ENCODE assay signal across 9 cellular contexts in the genomic region with DNA sequence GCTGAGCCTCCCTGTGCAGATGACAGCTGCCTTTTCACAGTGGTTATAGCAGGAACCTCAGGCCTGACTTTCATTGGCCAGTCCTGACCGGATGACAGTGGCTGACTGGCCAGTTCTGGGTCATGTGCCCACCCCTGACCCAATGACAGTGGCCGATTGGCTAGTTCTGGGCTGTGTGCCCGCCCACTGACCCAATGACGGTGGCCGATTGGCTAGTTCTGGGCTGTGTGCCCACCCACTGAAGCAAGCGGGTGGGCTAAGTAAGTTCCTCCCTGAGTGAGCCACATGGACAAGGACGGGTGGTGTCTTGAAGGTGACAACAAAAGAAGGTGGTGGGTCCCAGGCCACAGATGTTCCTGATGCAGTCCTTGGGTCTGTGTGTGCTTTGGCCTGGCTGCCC. TPM values are rescaled to one million over a fixed set of nuclear protein-coding genes. Genes with fewer than 3 reads are reported as not detected.
DNase-seq lines count a peak whose midpoint lies in the region; ATAC-seq, FAIRE-seq and TF ChIP-seq lines count a peak whose summit lies in the region.
"Had no signal": no experiment of that assay in that cellular context is flagged by ENCODE, and none has a peak within 500 bp of the region (broad histone marks: within the 10 kb centered on the region; RNA-seq: fewer than 3 reads in every experiment).

No MANE protein-coding gene starts in this region.

- no peak overlapping the region for H4K8ac ChIP-seq in neuronal stem cell (ENCODE audit: low read depth, low read length)

- no peak overlapping the region for H3K4me3 ChIP-seq in SK-N-SH (ENCODE audit: low read depth in 2 of 2, low read length in 1 of 2)
- no peak overlapping the region for H3K4me3 ChIP-seq in right cardiac atrium (ENCODE audit: low read length)
- no peak overlapping the region for H3K4me3 ChIP-seq in neuronal stem cell (ENCODE audit: low read length in 2 of 2)

- no peak overlapping the region for H2BK15ac ChIP-seq in neuronal stem cell (ENCODE audit: low read length)

- no peak for TF ChIP-seq EP300 in SK-N-SH (IDR thresholded peaks at IDR 0.05; ENCODE audit: borderline replicate concordance in 1 of 2, low read depth in 1 of 2, low read length in 1 of 2)

- H3K14ac ChIP-seq in neuronal stem cell (ENCODE audit: low read length): no peak overlapping the region

- DNase-seq in ACHN (peak; percentile 42), GDM1 (lab: John Stamatoyannopoulos, UW) (peak; percentile 60), SK-N-SH (peak; percentile 93), right cardiac atrium (peak; percentile 49 to 82 (median 78)), neuronal stem cell (ENCODE audit: low spot score) (no peak), D721Med (ENCODE audit: insufficient read length, low spot score) (no peak)

- H3K9me3 ChIP-seq in SK-N-SH: no peaks in the 10 kb centered on the region
- no peaks in the 10 kb centered on the region for H3K9me3 ChIP-seq in right cardiac atrium (ENCODE audit: control insufficient read depth, low read length)
- no peaks in the 10 kb centered on the region for H3K9me3 ChIP-seq in neuronal stem cell (replicated peaks in 1 of 2; ENCODE audit: control insufficient read depth in 2 of 2, insufficient read depth in 1 of 2, low read depth in 1 of 2, low read length in 2 of 2)

- no peak overlapping the region for H4K91ac ChIP-seq in neuronal stem cell (ENCODE audit: low read depth, low read length, poor library complexity)

- H3K9ac ChIP-seq in SK-N-SH: no peak overlapping the region
- no peak overlapping the region for H3K9ac ChIP-seq in neuronal stem cell (ENCODE audit: low read depth, low read length, poor library complexity)

- no peak overlapping the region for H3K4ac ChIP-seq in neuronal stem cell (ENCODE audit: low read length)

- peaks cover 9% of the 10 kb centered on the region; the same call in 1 of the 2 replicates for H3K79me2 ChIP-seq in SK-N-SH (ENCODE audit: insufficient read depth)

- peaks cover 0 to 6% of the 10 kb centered on the region in 2 experiments; a peak in 1 of 4 replicates for H3K4me1 ChIP-seq in SK-N-SH (ENCODE audit: control insufficient read depth in 1 of 2, insufficient read depth in 2 of 2, low read depth in 1 of 2, low read length in 1 of 2)
- no peaks in the 10 kb centered on the region for H3K4me1 ChIP-seq in right cardiac atrium (ENCODE audit: control insufficient read depth, insufficient read depth, low read length)
- H3K4me1 ChIP-seq in neuronal stem cell (ENCODE audit: control insufficient read depth in 2 of 2, insufficient read depth in 1 of 2, low read depth in 1 of 2, low read length in 2 of 2): peaks cover 0 to 2% of the 10 kb centered on the region in 2 donors

- H3K27ac ChIP-seq in SK-N-SH (ENCODE audit: low read depth in 2 of 2, low read length in 1 of 2) (no peak overlapping the region), right cardiac atrium (ENCODE audit: low read length) (no peak overlapping the region), neuronal stem cell (replicated peaks; ENCODE audit: low read length) (no peak overlapping the region)
- H3K27ac ChIP-seq: VCaP had no signal

- TF ChIP-seq RAD21 in SK-N-SH (IDR thresholded peaks at IDR 0.05; ENCODE audit: low read length): no peak

- no peaks in the 10 kb centered on the region for H4K20me1 ChIP-seq in SK-N-SH (ENCODE audit: insufficient read depth)

- CTCF ChIA-PET in SK-N-SH (lab: Yijun Ruan, JAX): interaction anchor here (0.6 to 2.0 kb wide), 2 partner anchors 9 to 40 kb away, joined by 3 to 6 read pairs; no protein-coding TSS in a partner anchor

- intact Hi-C loops in right cardiac atrium (cut with DNase I): no loop called here

- H2BK12ac ChIP-seq in neuronal stem cell (ENCODE audit: low read length): no peak overlapping the region

- in situ Hi-C loops in ACHN (cut with HindIII; ENCODE audit: low pct_ligation_motif_present, low pct_unique_long_range_greater_than_20kb, low sequenced_read_pairs): no loop called here

- no peaks in the 10 kb centered on the region for H3K27me3 ChIP-seq in SK-N-SH (ENCODE audit: insufficient read depth)
- no peaks in the 10 kb centered on the region for H3K27me3 ChIP-seq in right cardiac atrium (ENCODE audit: control insufficient read depth, insufficient read depth)
- H3K27me3 ChIP-seq in neuronal stem cell (ENCODE audit: control insufficient read depth in 3 of 3, insufficient read depth in 3 of 3, low read depth in 1 of 3, low read length in 3 of 3): no peaks in the 10 kb centered on the region

- H2BK5ac ChIP-seq in neuronal stem cell (ENCODE audit: low read length): no peak overlapping the region

- POLR2A ChIA-PET in SK-N-SH (lab: Yijun Ruan, JAX): no interaction called here

- H2AK5ac ChIP-seq in neuronal stem cell (ENCODE audit: low read depth, low read length): no peak overlapping the region

- H3F3A ChIP-seq in SK-N-SH (replicated peaks; ENCODE audit: insufficient read depth): no peaks in the 10 kb centered on the region

- FAIRE-seq in D721Med (lab: Jason Lieb, UNC): no peak

- H3K4me2 ChIP-seq in SK-N-SH: no peak overlapping the region
- H3K4me2 ChIP-seq in neuronal stem cell (ENCODE audit: insufficient read depth, low read length, poor library complexity, severe bottlenecking): no peak overlapping the region

- no peak overlapping the region for H2AFZ ChIP-seq in SK-N-SH (ENCODE audit: low read depth)
- H2AFZ ChIP-seq in neuronal stem cell (ENCODE audit: low read length): no peak overlapping the region

- WGBS in SK-N-SH (ENCODE audit: low lambda C conversion rate): 51% methylated on average over 3 of the region's 7 CpGs
- 88% methylated on average over 7 of the region's 7 CpGs for WGBS in right cardiac atrium
- no CpG with 5 or more reads among the region's 7 CpGs for WGBS in neuronal stem cell (ENCODE audit: extremely low coverage in 2 of 2, insufficient read length in 2 of 2, insufficient replicate concordance in 1 of 2), 2 donors

- H3K18ac ChIP-seq in neuronal stem cell (ENCODE audit: low read length): no peak overlapping the region

- no peak overlapping the region for H2BK120ac ChIP-seq in neuronal stem cell (ENCODE audit: low read depth, low read length)

- H3K23ac ChIP-seq in neuronal stem cell (ENCODE audit: low read depth, low read length, poor library complexity): no peak overlapping the region

- no peaks in the 10 kb centered on the region for H3K9me2 ChIP-seq in SK-N-SH

- ATAC-seq in right cardiac atrium (peak; percentile 61 to 66), GM19351 (IDR thresholded peaks at IDR 0.05; ENCODE audit: unreplicated experiment) (no peak), HG03442 (IDR thresholded peaks at IDR 0.05; ENCODE audit: unreplicated experiment) (no peak)

- TF ChIP-seq CTCF in SK-N-SH (IDR thresholded peaks at IDR 0.05) (no peak), D721Med (IDR thresholded peaks at IDR 0.05; ENCODE audit: insufficient read depth, missing control alignments) (no peak)

- H3K79me1 ChIP-seq in neuronal stem cell (ENCODE audit: low read depth, low read length): peaks cover 2% of the 10 kb centered on the region

- H3K36me3 ChIP-seq in SK-N-SH (replicated peaks in 1 of 2; ENCODE audit: control insufficient read depth in 1 of 2, insufficient read depth in 2 of 2, low read length in 1 of 2) (peaks cover 0 to 23% of the 10 kb centered on the region in 2 experiments), neuronal stem cell (replicated peaks in 1 of 2; ENCODE audit: control insufficient read depth in 2 of 2, insufficient read depth in 2 of 2, low read length in 2 of 2) (peaks cover 30 to 68% of the 10 kb centered on the region in 2 donors)

TF ChIP-seq in SK-N-SH, 30 proteins besides CTCF, POLR2A, EP300 and RAD21 (continues in another document):
- TF ChIP-seq SIN3A (IDR thresholded peaks at IDR 0.05; ENCODE audit: borderline replicate concordance, low read depth, low read length) (no peak), TEAD4 (IDR thresholded peaks at IDR 0.05; ENCODE audit: borderline replicate concordance, insufficient read depth) (no peak), NRF1 (IDR thresholded peaks at IDR 0.05; ENCODE audit: low read depth, low read length) (no peak), MEF2A (IDR thresholded peaks at IDR 0.05; ENCODE audit: borderline replicate concordance, low read depth) (no peak)
- TF ChIP-seq, protein P1, sequence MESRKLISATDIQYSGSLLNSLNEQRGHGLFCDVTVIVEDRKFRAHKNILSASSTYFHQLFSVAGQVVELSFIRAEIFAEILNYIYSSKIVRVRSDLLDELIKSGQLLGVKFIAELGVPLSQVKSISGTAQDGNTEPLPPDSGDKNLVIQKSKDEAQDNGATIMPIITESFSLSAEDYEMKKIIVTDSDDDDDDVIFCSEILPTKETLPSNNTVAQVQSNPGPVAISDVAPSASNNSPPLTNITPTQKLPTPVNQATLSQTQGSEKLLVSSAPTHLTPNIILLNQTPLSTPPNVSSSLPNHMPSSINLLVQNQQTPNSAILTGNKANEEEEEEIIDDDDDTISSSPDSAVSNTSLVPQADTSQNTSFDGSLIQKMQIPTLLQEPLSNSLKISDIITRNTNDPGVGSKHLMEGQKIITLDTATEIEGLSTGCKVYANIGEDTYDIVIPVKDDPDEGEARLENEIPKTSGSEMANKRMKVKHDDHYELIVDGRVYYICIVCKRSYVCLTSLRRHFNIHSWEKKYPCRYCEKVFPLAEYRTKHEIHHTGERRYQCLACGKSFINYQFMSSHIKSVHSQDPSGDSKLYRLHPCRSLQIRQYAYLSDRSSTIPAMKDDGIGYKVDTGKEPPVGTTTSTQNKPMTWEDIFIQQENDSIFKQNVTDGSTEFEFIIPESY (IDR thresholded peaks at IDR 0.05; ENCODE audit: borderline replicate concordance, low read depth): no peak

RNA-seq across cellular contexts. Expression of a gene that starts 9.5 kb away (rescaled TPM):
- 112 and 119 TPM in 2 replicates for polyA plus RNA-seq in SK-N-SH (2012; rRNA removed)
- 64.2 and 86.4 TPM in 2 replicates for polyA plus RNA-seq in SK-N-SH (2012; cell fraction: cytosol; rRNA removed)
- polyA plus RNA-seq in SK-N-SH (2012; cell fraction: nucleus; rRNA removed): 254 and 369 TPM in 2 replicates
- total RNA-seq in right cardiac atrium: 10 to 100 TPM; 41.4 to 60.0 (median 47.4) TPM
- polyA plus RNA-seq in right cardiac atrium: 65.4 TPM
- 52.9 TPM for polyA plus RNA-seq in neuronal stem cell (2013, experiment 1 of 2)
- 52.2 TPM for polyA plus RNA-seq in neuronal stem cell (2013, experiment 2 of 2)

RNA-seq across cellular contexts. Expression of a gene that starts 34.9 kb away (rescaled TPM):
- polyA plus RNA-seq in SK-N-SH (2012; rRNA removed) (375 and 428 TPM in 2 replicates), right cardiac atrium (2.1 TPM)
- 199 and 310 TPM in 2 replicates for polyA plus RNA-seq in SK-N-SH (2012; cell fraction: cytosol; rRNA removed)
- 384 TPM in 2 replicates for polyA plus RNA-seq in SK-N-SH (2012; cell fraction: nucleus; rRNA removed)
- 1 to 10 TPM; 1.1 to 6.6 (median 1.9) TPM for total RNA-seq in right cardiac atrium
- polyA plus RNA-seq in neuronal stem cell (2013, experiment 1 of 2): 121 TPM
- polyA plus RNA-seq in neuronal stem cell (2013, experiment 2 of 2): 119 TPM

RNA-seq across cellular contexts. Expression of a gene that starts 39.4 kb away (rescaled TPM):
- polyA plus RNA-seq in SK-N-SH (2012; rRNA removed) (11.1 and 12.7 TPM in 2 replicates), right cardiac atrium (1.5 TPM)
- 2.7 and 4.6 TPM in 2 replicates for polyA plus RNA-seq in SK-N-SH (2012; cell fraction: cytosol; rRNA removed)
- 35.2 and 44.1 TPM in 2 replicates for polyA plus RNA-seq in SK-N-SH (2012; cell fraction: nucleus; rRNA removed)
- total RNA-seq in right cardiac atrium: 1 to 10 TPM; 1.3 to 2.6 (median 1.7) TPM
- polyA plus RNA-seq in neuronal stem cell (2013, experiment 1 of 2): 2.1 TPM
- polyA plus RNA-seq in neuronal stem cell (2013, experiment 2 of 2): 2.1 TPM

Comparison
In these comparisons a context has a peak if more than half of its experiments do, and no peak if none do; other contexts are left out.
1. DNase-seq: peak in ACHN (single experiment), GDM1 (single experiment), SK-N-SH (single experiment) and right cardiac atrium (3 of 3); none in neuronal stem cell (single experiment) and D721Med (single experiment).
2. ATAC-seq: peak in right cardiac atrium (2 of 2); none in GM19351 (single experiment) and HG03442 (single experiment).
3. RNA of a gene that starts 34.9 kb away (polyA plus RNA-seq): 199 to 428 TPM in SK-N-SH; 2.1 TPM in right cardiac atrium (single experiment); every median in the first group is over 10 times any median in the second.